Comparison of ENCODE assay signal across 8 cellular contexts in the genomic region with DNA sequence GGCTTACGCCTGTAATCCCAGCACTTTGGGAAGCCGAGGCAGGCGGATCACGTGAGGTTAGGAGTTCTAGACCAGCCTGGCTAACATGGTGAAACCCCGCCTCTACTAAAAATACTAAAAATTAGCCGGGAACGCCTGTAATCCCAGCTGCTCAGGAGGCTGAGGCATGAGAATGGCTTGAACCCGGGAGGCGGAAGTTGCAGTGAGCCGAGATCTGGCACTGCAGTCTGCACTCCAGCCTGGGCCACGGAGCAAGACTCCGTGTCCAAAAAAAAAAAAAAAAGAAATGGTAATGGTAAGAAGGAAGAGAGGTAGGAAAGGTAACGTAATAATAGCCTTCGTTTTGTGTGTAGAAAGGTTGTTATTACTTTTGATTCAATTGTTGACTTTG. TPM values are rescaled to one million over a fixed set of nuclear protein-coding genes. Genes with fewer than 3 reads are reported as not detected.
DNase-seq lines count a peak whose midpoint lies in the region; ATAC-seq and TF ChIP-seq lines count a peak whose summit lies in the region.

No MANE protein-coding gene starts in this region.

- intact Hi-C loops in stomach (cut with DNase I; ENCODE audit: low total_unique reads) = loop anchor here (10.0 kb wide), 1 partner anchor 244 kb away; no protein-coding TSS in a partner anchor

- no peak for ATAC-seq in activated CD8-positive, alpha-beta T cell treated with anti-CD3 and anti-CD28 coated beads, Interleukin-2, amount 10 ng/mL, durations not matched to agents 7 days and 5 days

- peak overlapping the region; percentile 83 for H3K4me3 ChIP-seq in iPS-18c (ENCODE audit: insufficient read depth, low read depth, low read length)
- peak overlapping the region; percentile 76 to 96 (median 94) for H3K4me3 ChIP-seq in stomach

- H3K27ac Mint-ChIP-seq in activated CD4-positive, alpha-beta T cell treated with anti-CD3 and anti-CD28 coated beads, Interleukin-2, amount 10 ng/mL, durations not matched to agents 7 days and 5 days = peak overlapping the region; percentile 96
- peak overlapping the region; percentile 96 for H3K27ac Mint-ChIP-seq in activated CD8-positive, alpha-beta T cell treated with anti-CD3 and anti-CD28 coated beads, Interleukin-2, amount 10 ng/mL, durations not matched to agents 7 days and 5 days

- peaks cover 7 to 30% (median 23%) of the 10 kb centered on the region in 4 donors for H3K4me1 ChIP-seq in stomach

- peak overlapping the region; percentile 84 for H3K4me3 Mint-ChIP-seq in activated CD4-positive, alpha-beta T cell treated with anti-CD3 and anti-CD28 coated beads, Interleukin-2, amount 10 ng/mL, durations not matched to agents 7 days and 5 days
- H3K4me3 Mint-ChIP-seq in activated CD8-positive, alpha-beta T cell treated with anti-CD3 and anti-CD28 coated beads, Interleukin-2, amount 10 ng/mL, durations not matched to agents 7 days and 5 days = peak overlapping the region; percentile 90

- H3K9me3 ChIP-seq in iPS-18c (ENCODE audit: control insufficient read depth, insufficient read depth, low read length) (no peaks in the 10 kb centered on the region), stomach (no peaks in the 10 kb centered on the region)

- peaks cover 35% of the 10 kb centered on the region for H3K36me3 Mint-ChIP-seq in activated CD4-positive, alpha-beta T cell treated with anti-CD3 and anti-CD28 coated beads, Interleukin-2, amount 10 ng/mL, durations not matched to agents 7 days and 5 days (ENCODE audit: low read depth)
- H3K36me3 Mint-ChIP-seq in activated CD8-positive, alpha-beta T cell treated with anti-CD3 and anti-CD28 coated beads, Interleukin-2, amount 10 ng/mL, durations not matched to agents 7 days and 5 days (ENCODE audit: low read depth) = peaks cover 41% of the 10 kb centered on the region

- CTCF ChIA-PET in activated CD4-positive, alpha-beta T cell treated with anti-CD3 and anti-CD28 coated beads, Interleukin-2, amount 10 ng/mL, durations not matched to agents 7 days and 5 days (lab: Charles Lee) = interaction anchor here (1.0 to 1.6 kb wide), 2 partner anchors 234 to 251 kb away, joined by 3 to 4 read pairs; no protein-coding TSS in a partner anchor
- CTCF ChIA-PET in activated CD8-positive, alpha-beta T cell treated with anti-CD3 and anti-CD28 coated beads, Interleukin-2, amount 10 ng/mL, durations not matched to agents 7 days and 5 days (lab: Charles Lee) = interaction anchor here (1.4 to 4.5 kb wide), 2 partner anchors 15 to 28 kb away, joined by 3 to 32 read pairs; no protein-coding TSS in a partner anchor

- 6 to 10% (median 9%) methylated on average over 14 of the region's 14 CpGs for WGBS in stomach, 5 donors

- peaks cover 30 to 41% (median 38%) of the 10 kb centered on the region in 4 donors for H3K36me3 ChIP-seq in stomach

- no peak for TF ChIP-seq POLR2A in stomach (IDR thresholded peaks at IDR 0.05)

- POLR2A ChIA-PET in activated CD4-positive, alpha-beta T cell treated with anti-CD3 and anti-CD28 coated beads, Interleukin-2, amount 10 ng/mL, durations not matched to agents 7 days and 5 days (lab: Charles Lee) = no interaction called here
- POLR2A ChIA-PET in activated CD8-positive, alpha-beta T cell treated with anti-CD3 and anti-CD28 coated beads, Interleukin-2, amount 10 ng/mL, durations not matched to agents 7 days and 5 days (lab: Charles Lee) = interaction anchor here (0.8 to 3.4 kb wide), 6 partner anchors 39 to 654 kb away, joined by 3 to 24 read pairs (median 8); partner anchors contain the start of genes DCLRE1C, NMT2 and SUV39H2

- H3K27me3 ChIP-seq in stomach = no peaks in the 10 kb centered on the region

- peak overlapping the region; percentile 95 to 98 (median 97) for H3K27ac ChIP-seq in stomach

- TF ChIP-seq CTCF in stomach (IDR thresholded peaks at IDR 0.05) = no peak

- no peaks in the 10 kb centered on the region for H3K27me3 Mint-ChIP-seq in activated CD4-positive, alpha-beta T cell treated with anti-CD3 and anti-CD28 coated beads, Interleukin-2, amount 10 ng/mL, durations not matched to agents 7 days and 5 days
- H3K27me3 Mint-ChIP-seq in activated CD8-positive, alpha-beta T cell treated with anti-CD3 and anti-CD28 coated beads, Interleukin-2, amount 10 ng/mL, durations not matched to agents 7 days and 5 days (ENCODE audit: low read depth) = no peaks in the 10 kb centered on the region

- no peak for TF ChIP-seq EP300 in stomach (IDR thresholded peaks at IDR 0.05)

- peaks cover 29% of the 10 kb centered on the region for H3K4me1 Mint-ChIP-seq in activated CD4-positive, alpha-beta T cell treated with anti-CD3 and anti-CD28 coated beads, Interleukin-2, amount 10 ng/mL, durations not matched to agents 7 days and 5 days
- H3K4me1 Mint-ChIP-seq in activated CD8-positive, alpha-beta T cell treated with anti-CD3 and anti-CD28 coated beads, Interleukin-2, amount 10 ng/mL, durations not matched to agents 7 days and 5 days (ENCODE audit: low read depth) = peaks cover 24% of the 10 kb centered on the region

- H3K9me3 Mint-ChIP-seq in activated CD4-positive, alpha-beta T cell treated with anti-CD3 and anti-CD28 coated beads, Interleukin-2, amount 10 ng/mL, durations not matched to agents 7 days and 5 days = no peaks in the 10 kb centered on the region
- no peaks in the 10 kb centered on the region for H3K9me3 Mint-ChIP-seq in activated CD8-positive, alpha-beta T cell treated with anti-CD3 and anti-CD28 coated beads, Interleukin-2, amount 10 ng/mL, durations not matched to agents 7 days and 5 days (ENCODE audit: insufficient read depth)

- DNase-seq in activated CD4-positive, alpha-beta T cell treated with anti-CD3 and anti-CD28 coated beads, Interleukin-2, amount 10 ng/mL, durations not matched to agents 7 days and 5 days = no peak
- DNase-seq in activated CD4-positive, alpha-beta T cell treated with anti-CD3 and anti-CD28 coated beads for 4 hours = no peak
- no peak for DNase-seq in activated CD8-positive, alpha-beta T cell treated with anti-CD3 and anti-CD28 coated beads, Interleukin-2, amount 10 ng/mL, durations not matched to agents 7 days and 5 days
- no peak for DNase-seq in stomach
- DNase-seq in amygdala (lab: John Stamatoyannopoulos, UW) = no peak
- no peak for DNase-seq in SIG-M5 (lab: John Stamatoyannopoulos, UW)
- DNase-seq in cerebellum (ENCODE audit: low spot score) = no peak

RNA-seq across cellular contexts. Expression of gene HSPA14, which starts 1.2 kb away (rescaled TPM):
- total RNA-seq in activated CD4-positive, alpha-beta T cell treated with anti-CD3 and anti-CD28 coated beads, Interleukin-2, amount 10 ng/mL, durations not matched to agents 7 days and 5 days = 10 to 100 TPM; 24.6 to 26.8 TPM
- 10 to 100 TPM; 28.9 to 31.4 TPM for total RNA-seq in activated CD8-positive, alpha-beta T cell treated with anti-CD3 and anti-CD28 coated beads, Interleukin-2, amount 10 ng/mL, durations not matched to agents 7 days and 5 days
- total RNA-seq in stomach (10 to 100 TPM in 3 of 5 donors, 1 to 10 TPM in 1, not detected in 1; 1.2 to 25.9 (median 19.3) TPM), cerebellum (11.0 TPM)
- 10 to 100 TPM; 11.1 to 16.3 (median 11.5) TPM for polyA plus RNA-seq in stomach

RNA-seq across cellular contexts. Expression of gene MSANTD7, which starts 1.2 kb away (rescaled TPM):
- 10 to 100 TPM; 18.3 to 21.6 TPM for total RNA-seq in activated CD4-positive, alpha-beta T cell treated with anti-CD3 and anti-CD28 coated beads, Interleukin-2, amount 10 ng/mL, durations not matched to agents 7 days and 5 days
- 10 to 100 TPM; 21.8 to 22.5 TPM for total RNA-seq in activated CD8-positive, alpha-beta T cell treated with anti-CD3 and anti-CD28 coated beads, Interleukin-2, amount 10 ng/mL, durations not matched to agents 7 days and 5 days
- 10 to 100 TPM in 4 of 5 donors, under 1 TPM in 1; under 0.01 to 84.8 (median 14.5) TPM for total RNA-seq in stomach
- polyA plus RNA-seq in stomach = 1 to 10 TPM; 3.1 to 4.4 (median 3.5) TPM
- 22.0 TPM for total RNA-seq in cerebellum

RNA-seq across cellular contexts. Expression of gene CDNF, which starts 1.5 kb away (rescaled TPM):
- under 1 TPM; 0.67 to 0.85 TPM for total RNA-seq in activated CD4-positive, alpha-beta T cell treated with anti-CD3 and anti-CD28 coated beads, Interleukin-2, amount 10 ng/mL, durations not matched to agents 7 days and 5 days
- total RNA-seq in activated CD8-positive, alpha-beta T cell treated with anti-CD3 and anti-CD28 coated beads, Interleukin-2, amount 10 ng/mL, durations not matched to agents 7 days and 5 days = 1 to 10 TPM in 1 of 2 experiments, under 1 TPM in 1; 0.89 to 1.2 TPM
- total RNA-seq in stomach (100 to 1,000 TPM in 1 of 5 donors, 1 to 10 TPM in 1, not detected in 3; 4.2 to 212 TPM), cerebellum (not detected)
- 1 to 10 TPM in 2 of 3 donors, under 1 TPM in 1; 0.75 to 4.1 (median 1.1) TPM for polyA plus RNA-seq in stomach

RNA-seq across cellular contexts. Expression of gene SUV39H2, which starts 39.4 kb away (rescaled TPM):
- total RNA-seq in activated CD4-positive, alpha-beta T cell treated with anti-CD3 and anti-CD28 coated beads, Interleukin-2, amount 10 ng/mL, durations not matched to agents 7 days and 5 days = 10 to 100 TPM; 30.9 to 36.6 TPM
- total RNA-seq in activated CD8-positive, alpha-beta T cell treated with anti-CD3 and anti-CD28 coated beads, Interleukin-2, amount 10 ng/mL, durations not matched to agents 7 days and 5 days = 10 to 100 TPM; 34.3 to 34.6 TPM
- total RNA-seq in stomach = 10 to 100 TPM in 3 of 5 donors, 1 to 10 TPM in 1, under 1 TPM in 1; 0.58 to 68.3 (median 12.1) TPM
- polyA plus RNA-seq in stomach = 1 to 10 TPM; 1.9 to 5.4 (median 3.2) TPM
- 30.6 TPM for total RNA-seq in cerebellum
